6 cellular contexts compared by ENCODE assay signal in genomic region chr19:1251503-1252220, GRCh38. TPM values are rescaled to one million over a fixed set of nuclear protein-coding genes. Genes with fewer than 3 reads are reported as not detected.
DNase-seq lines count a peak whose midpoint lies in the region; ATAC-seq lines count a peak whose summit lies in the region.

No MANE protein-coding gene starts in this region.

- H3K36me3 ChIP-seq in mucosa of rectum (ENCODE audit: control insufficient read depth in 2 of 2, insufficient read depth in 2 of 2, low read length in 2 of 2), result peaks cover 24 to 30% of the 10 kb centered on the region in 2 donors

- no peaks in the 10 kb centered on the region for H3K9me3 ChIP-seq in mucosa of rectum (ENCODE audit: control insufficient read depth in 2 of 2, low read length in 2 of 2)

- peak overlapping the region; percentile 76 to 86 for H3K4me3 ChIP-seq in mucosa of rectum (ENCODE audit: low read length in 2 of 2)

- peak; percentile 95 for DNase-seq in Right ventricle myocardium inferior (ENCODE audit: missing footprints)
- no peak for DNase-seq in left cardiac atrium
- peak in 29 of 56 donors; percentile 27 to 83 (median 54) for DNase-seq in amygdala (lab: John Stamatoyannopoulos, UW)

- peak overlapping the region; percentile 87 to 92 for H3K9ac ChIP-seq in mucosa of rectum (ENCODE audit: low read depth in 1 of 2, low read length in 2 of 2)

- ATAC-seq in Right ventricle myocardium inferior (no peak), left cardiac atrium (no peak), GM19455 (IDR thresholded peaks at IDR 0.05; ENCODE audit: unreplicated experiment) (no peak), GM21576 (IDR thresholded peaks at IDR 0.05; ENCODE audit: unreplicated experiment) (no peak)

- H3K27ac ChIP-seq in mucosa of rectum (ENCODE audit: low read depth in 2 of 2, low read length in 2 of 2), result peak overlapping the region; percentile 96 to 99

- H3K4me1 ChIP-seq in mucosa of rectum (ENCODE audit: control insufficient read depth in 2 of 2, insufficient read depth in 2 of 2, low read length in 2 of 2), result peaks cover 33 to 47% of the 10 kb centered on the region in 2 donors

- no peaks in the 10 kb centered on the region for H3K27me3 ChIP-seq in mucosa of rectum (ENCODE audit: control insufficient read depth in 2 of 2, insufficient read depth in 2 of 2, low read length in 2 of 2)

- intact Hi-C loops in Right ventricle myocardium inferior (cut with DNase I) (no loop called here), left cardiac atrium (cut with DNase I) (no loop called here)

RNA-seq across cellular contexts. Expression of gene MIDN, which starts 3.3 kb away (rescaled TPM):
- 62.8 TPM for total RNA-seq in Right ventricle myocardium inferior
- 100 to 1,000 TPM in 1 of 2 donors, 10 to 100 TPM in 1; 58.7 to 148 TPM for total RNA-seq in left cardiac atrium

RNA-seq across cellular contexts. Expression of gene ATP5F1D, which starts 10.1 kb away (rescaled TPM):
- 656 TPM for total RNA-seq in Right ventricle myocardium inferior
- 100 to 1,000 TPM; 540 to 639 TPM for total RNA-seq in left cardiac atrium

RNA-seq across cellular contexts. Expression of gene CBARP, which starts 13.9 kb away (rescaled TPM):
- total RNA-seq in Right ventricle myocardium inferior (1.2 TPM), left cardiac atrium (1 to 10 TPM; 1.6 to 3.8 TPM)

RNA-seq across cellular contexts. Expression of gene CIRBP, which starts 17.5 kb away (rescaled TPM):
- 219 TPM for total RNA-seq in Right ventricle myocardium inferior
- total RNA-seq in left cardiac atrium, result 100 to 1,000 TPM; 229 to 379 TPM

RNA-seq across cellular contexts. Expression of gene FAM174C, which starts 23.7 kb away (rescaled TPM):
- 13.1 TPM for total RNA-seq in Right ventricle myocardium inferior
- total RNA-seq in left cardiac atrium, result 10 to 100 TPM; 19.2 to 21.4 TPM
